Comparison of ENCODE assay signal across 8 cellular contexts in genomic region chr10:73759512-73760115, GRCh38. TPM values are rescaled to one million over a fixed set of nuclear protein-coding genes. Genes with fewer than 3 reads are reported as not detected.
DNase-seq lines count a peak whose midpoint lies in the region; ATAC-seq and TF ChIP-seq lines count a peak whose summit lies in the region.

No MANE protein-coding gene starts in this region.

- H3K4me2 ChIP-seq in osteoblast (ENCODE audit: insufficient read depth, low read length) = no peak overlapping the region

- intact Hi-C loops in activated CD8-positive, alpha-beta T cell treated with anti-CD3 and anti-CD28 coated beads for 36 hours (cut with micrococcal nuclease) = no loop called here
- intact Hi-C loops in lower lobe of right lung (cut with DNase I) = no loop called here

- peak; percentile 81 for ATAC-seq in activated CD8-positive, alpha-beta T cell treated with anti-CD3 and anti-CD28 coated beads for 36 hours
- ATAC-seq in lower lobe of right lung = peak; percentile 96 to 97
- ATAC-seq in HG02852 (IDR thresholded peaks at IDR 0.05; ENCODE audit: unreplicated experiment) = no peak
- ATAC-seq in HG02938 (IDR thresholded peaks at IDR 0.05; ENCODE audit: unreplicated experiment) = no peak

- H3K79me2 ChIP-seq in osteoblast (ENCODE audit: insufficient read depth, low read length) = peaks cover 63% of the 10 kb centered on the region

- H2AFZ ChIP-seq in osteoblast (ENCODE audit: low read length) = no peak overlapping the region

- POLR2A ChIA-PET in activated CD8-positive, alpha-beta T cell treated with anti-CD3 and anti-CD28 coated beads for 36 hours (lab: Charles Lee) = interaction anchor here (1.1 to 3.2 kb wide), 9 partner anchors 10 to 50 kb away, joined by 3 to 22 read pairs (median 6); partner anchors contain the start of genes CHCHD1 and ZSWIM8

- H3K36me3 ChIP-seq in lower lobe of right lung (peaks cover 81% of the 10 kb centered on the region), osteoblast (ENCODE audit: insufficient read depth, low read length) (peaks cover 64% of the 10 kb centered on the region)

- H3K27ac ChIP-seq in lower lobe of right lung (peak overlapping the region; percentile 77), osteoblast (ENCODE audit: low read depth, low read length) (no peak overlapping the region)

- DNase-seq in DMS79 treated with DMSO at 0.1 percent for 48 hours (lab: John Stamatoyannopoulos, UW) = peak; percentile 73
- DNase-seq in NCI-H1105 (lab: John Stamatoyannopoulos, UW) = peak; percentile 48
- peak; percentile 70 for DNase-seq in activated CD8-positive, alpha-beta T cell treated with anti-CD3 and anti-CD28 coated beads for 36 hours
- peak; percentile 84 for DNase-seq in lower lobe of right lung
- no peak for DNase-seq in NCI-H526 treated with DMSO at 0.1 percent for 48 hours (lab: John Stamatoyannopoulos, UW)
- no peak for DNase-seq in osteoblast (ENCODE audit: insufficient read length, low spot score, missing footprints)

- peaks cover 17% of the 10 kb centered on the region for H3K4me1 ChIP-seq in lower lobe of right lung
- peaks cover 6% of the 10 kb centered on the region for H3K4me1 ChIP-seq in osteoblast (ENCODE audit: insufficient read depth, low read length)

- H3K4me3 ChIP-seq in lower lobe of right lung = no peak overlapping the region
- no peak overlapping the region for H3K4me3 ChIP-seq in osteoblast (ENCODE audit: insufficient read depth, low read length)

- no peaks in the 10 kb centered on the region for H3K27me3 Mint-ChIP-seq in activated CD8-positive, alpha-beta T cell treated with anti-CD3 and anti-CD28 coated beads for 36 hours

- H3K9me3 Mint-ChIP-seq in activated CD8-positive, alpha-beta T cell treated with anti-CD3 and anti-CD28 coated beads for 36 hours = no peaks in the 10 kb centered on the region

- peaks cover 46% of the 10 kb centered on the region for H4K20me1 ChIP-seq in osteoblast (ENCODE audit: insufficient read depth, low read length)

- TF ChIP-seq CTCF in activated CD8-positive, alpha-beta T cell treated with anti-CD3 and anti-CD28 coated beads for 36 hours (IDR thresholded peaks at IDR 0.05) = no peak
- no peak for TF ChIP-seq CTCF in lower lobe of right lung (IDR thresholded peaks at IDR 0.05)
- TF ChIP-seq CTCF in osteoblast (IDR thresholded peaks at IDR 0.05; ENCODE audit: extremely low read depth, low read depth, low read length) = no peak

- peak overlapping the region; percentile 20 for H3K4me3 Mint-ChIP-seq in activated CD8-positive, alpha-beta T cell treated with anti-CD3 and anti-CD28 coated beads for 36 hours

- H3K9me3 ChIP-seq in lower lobe of right lung = no peaks in the 10 kb centered on the region
- H3K9me3 ChIP-seq in osteoblast (ENCODE audit: low read depth, low read length) = no peaks in the 10 kb centered on the region

- H3K4me1 Mint-ChIP-seq in activated CD8-positive, alpha-beta T cell treated with anti-CD3 and anti-CD28 coated beads for 36 hours (ENCODE audit: low read depth) = peaks cover 53% of the 10 kb centered on the region

- peak overlapping the region; percentile 87 for H3K27ac Mint-ChIP-seq in activated CD8-positive, alpha-beta T cell treated with anti-CD3 and anti-CD28 coated beads for 36 hours

- CTCF ChIA-PET in activated CD8-positive, alpha-beta T cell treated with anti-CD3 and anti-CD28 coated beads for 36 hours (lab: Charles Lee) = interaction anchor here (0.7 to 2.6 kb wide), 3 partner anchors 9 to 22 kb away, joined by 3 to 14 read pairs (median 3); partner anchors contain the start of gene CHCHD1

- H3K36me3 Mint-ChIP-seq in activated CD8-positive, alpha-beta T cell treated with anti-CD3 and anti-CD28 coated beads for 36 hours (ENCODE audit: low read depth) = peaks cover 39% of the 10 kb centered on the region

- H3K27me3 ChIP-seq in lower lobe of right lung (ENCODE audit: low read depth) (no peaks in the 10 kb centered on the region), osteoblast (ENCODE audit: insufficient read depth, low read length) (no peaks in the 10 kb centered on the region)

RNA-seq across cellular contexts. Expression of gene SEC24C, which starts 15.4 kb away (rescaled TPM):
- 10 to 100 TPM; 87.5 to 88.7 TPM for total RNA-seq in activated CD8-positive, alpha-beta T cell treated with anti-CD3 and anti-CD28 coated beads for 36 hours
- 71.4 TPM for total RNA-seq in lower lobe of right lung
- total RNA-seq in osteoblast = 28.3 and 28.6 TPM in 2 replicates

RNA-seq across cellular contexts. Expression of gene CHCHD1, which starts 22.2 kb away (rescaled TPM):
- total RNA-seq in activated CD8-positive, alpha-beta T cell treated with anti-CD3 and anti-CD28 coated beads for 36 hours = 10 to 100 TPM; 28.9 to 33.0 TPM
- total RNA-seq in lower lobe of right lung (21.1 TPM), osteoblast (11.2 and 12.7 TPM in 2 replicates)

RNA-seq across cellular contexts. Expression of gene ZSWIM8, which starts 25.8 kb away (rescaled TPM):
- total RNA-seq in activated CD8-positive, alpha-beta T cell treated with anti-CD3 and anti-CD28 coated beads for 36 hours = 10 to 100 TPM; 30.0 to 41.0 TPM
- total RNA-seq in lower lobe of right lung (125 TPM), osteoblast (63.1 and 76.7 TPM in 2 replicates)

RNA-seq across cellular contexts. Expression of gene NDST2, which starts 51.8 kb away (rescaled TPM):
- 10 to 100 TPM; 51.1 to 53.5 TPM for total RNA-seq in activated CD8-positive, alpha-beta T cell treated with anti-CD3 and anti-CD28 coated beads for 36 hours
- total RNA-seq in lower lobe of right lung = 32.3 TPM
- 30.4 and 35.8 TPM in 2 replicates for total RNA-seq in osteoblast

Comparison
In these comparisons a context has a peak if more than half of its experiments do, and no peak if none do; other contexts are left out.
1. DNase-seq: peak in DMS79 treated with DMSO at 0.1 percent for 48 hours (single experiment), NCI-H1105 (single experiment), activated CD8-positive, alpha-beta T cell treated with anti-CD3 and anti-CD28 coated beads for 36 hours (single experiment) and lower lobe of right lung (single experiment); none in NCI-H526 treated with DMSO at 0.1 percent for 48 hours (single experiment) and osteoblast (single experiment).
2. ATAC-seq: peak in activated CD8-positive, alpha-beta T cell treated with anti-CD3 and anti-CD28 coated beads for 36 hours (single experiment) and lower lobe of right lung (2 of 2); none in HG02852 (single experiment) and HG02938 (single experiment).